21 cellular contexts compared by ENCODE assay signal in genomic region chr11:76269661-76270322, GRCh38.
DNase-seq lines count a peak whose midpoint lies in the region; ATAC-seq and TF ChIP-seq lines count a peak whose summit lies in the region.
"Had no signal": no experiment of that assay in that cellular context is flagged by ENCODE, and none has a peak within 500 bp of the region (broad histone marks: within the 10 kb centered on the region; RNA-seq: fewer than 3 reads in every experiment).

No MANE protein-coding gene starts in this region.

- TF ChIP-seq CTCF in esophagus muscularis mucosa (IDR thresholded peaks at IDR 0.05) = no peak
- no peak for TF ChIP-seq CTCF in right lobe of liver (IDR thresholded peaks at IDR 0.05)
- TF ChIP-seq CTCF in thyroid gland (IDR thresholded peaks at IDR 0.05) = no peak
- TF ChIP-seq CTCF in activated CD8-positive, alpha-beta T cell treated with anti-CD3 and anti-CD28 coated beads for 36 hours (IDR thresholded peaks at IDR 0.05) = no peak
- no peak for TF ChIP-seq CTCF in omental fat pad (IDR thresholded peaks at IDR 0.05)

- H3K27ac ChIP-seq in esophagus muscularis mucosa (replicated peaks in 1 of 4) = peak overlapping the region; percentile 53 to 72 (median 66)
- H3K27ac ChIP-seq in right lobe of liver = peak overlapping the region in 2 of 3 donors; percentile 24 to 69
- peak overlapping the region; percentile 21 to 65 (median 28) for H3K27ac ChIP-seq in thyroid gland
- H3K27ac ChIP-seq: epithelial cell of prostate, KMS-11 had no signal

- 76% methylated on average over 12 of the region's 15 CpGs for WGBS in esophagus muscularis mucosa
- WGBS in right lobe of liver (ENCODE audit: insufficient coverage, low coverage, low lambda C conversion rate, missing lambda C conversion rate) = 53% methylated on average over 8 of the region's 15 CpGs
- WGBS in thyroid gland, 2 donors = 74 to 80% methylated on average over 15 of the region's 15 CpGs

- H3K36me3 Mint-ChIP-seq in activated CD8-positive, alpha-beta T cell treated with anti-CD3 and anti-CD28 coated beads for 36 hours (ENCODE audit: low read depth) = no peaks in the 10 kb centered on the region
- H3K36me3 Mint-ChIP-seq: CD4-positive, alpha-beta memory T cell; T-cell had no signal

- no peak overlapping the region for H3K4me3 Mint-ChIP-seq in activated CD8-positive, alpha-beta T cell treated with anti-CD3 and anti-CD28 coated beads for 36 hours
- H3K4me3 Mint-ChIP-seq: CD4-positive, alpha-beta memory T cell; T-cell had no signal

- H3K9me3 ChIP-seq in esophagus muscularis mucosa (peaks cover 0 to 11% (median 6%) of the 10 kb centered on the region in 4 donors), right lobe of liver (no peaks in the 10 kb centered on the region), thyroid gland (no peaks in the 10 kb centered on the region)

- no peaks in the 10 kb centered on the region for H3K4me1 Mint-ChIP-seq in activated CD8-positive, alpha-beta T cell treated with anti-CD3 and anti-CD28 coated beads for 36 hours (ENCODE audit: low read depth)
- H3K4me1 Mint-ChIP-seq: CD4-positive, alpha-beta memory T cell; T-cell had no signal

- no peaks in the 10 kb centered on the region for H3K36me3 ChIP-seq in esophagus muscularis mucosa
- H3K36me3 ChIP-seq in right lobe of liver = no peaks in the 10 kb centered on the region
- no peaks in the 10 kb centered on the region for H3K36me3 ChIP-seq in thyroid gland

- H3K27me3 ChIP-seq in esophagus muscularis mucosa = no peaks in the 10 kb centered on the region
- H3K27me3 ChIP-seq in right lobe of liver = no peaks in the 10 kb centered on the region
- no peaks in the 10 kb centered on the region for H3K27me3 ChIP-seq in thyroid gland

- TF ChIP-seq POLR2A in esophagus muscularis mucosa (IDR thresholded peaks at IDR 0.05; ENCODE audit: low read depth) (no peak), right lobe of liver (IDR thresholded peaks at IDR 0.05) (no peak), thyroid gland (IDR thresholded peaks at IDR 0.05) (no peak)

- ATAC-seq in right lobe of liver = peak in 1 of 4 donors; percentile 23
- no peak for ATAC-seq in activated CD8-positive, alpha-beta T cell treated with anti-CD3 and anti-CD28 coated beads for 36 hours
- no peak for ATAC-seq in omental fat pad (ENCODE audit: low FRiP score)
- ATAC-seq in HG03342 (IDR thresholded peaks at IDR 0.05; ENCODE audit: unreplicated experiment) = no peak
- ATAC-seq: T-cell had no signal

- no peak overlapping the region for H3K27ac Mint-ChIP-seq in activated CD8-positive, alpha-beta T cell treated with anti-CD3 and anti-CD28 coated beads for 36 hours
- H3K27ac Mint-ChIP-seq: CD4-positive, alpha-beta memory T cell; T-cell had no signal

- peaks cover 2% of the 10 kb centered on the region for H3K27me3 Mint-ChIP-seq in activated CD8-positive, alpha-beta T cell treated with anti-CD3 and anti-CD28 coated beads for 36 hours

- no peak for TF ChIP-seq EP300 in esophagus muscularis mucosa (IDR thresholded peaks at IDR 0.05)

- H3K4me1 ChIP-seq in esophagus muscularis mucosa (peaks cover 13 to 47% (median 43%) of the 10 kb centered on the region in 4 donors), right lobe of liver (peaks cover 0 to 18% (median 8%) of the 10 kb centered on the region in 4 donors), thyroid gland (no peaks in the 10 kb centered on the region)

- peak; percentile 44 for DNase-seq in NCI-H1092 (lab: John Stamatoyannopoulos, UW)
- DNase-seq in esophagus muscularis mucosa (ENCODE audit: extremely low spot score) = no peak
- DNase-seq in right lobe of liver = no peak
- no peak for DNase-seq in thyroid gland
- DNase-seq in activated CD8-positive, alpha-beta T cell treated with anti-CD3 and anti-CD28 coated beads for 36 hours = no peak
- no peak for DNase-seq in omental fat pad (ENCODE audit: low spot score)
- DNase-seq in T-helper 9 cell = no peak
- DNase-seq: activated CD4-positive, alpha-beta T cell treated with anti-CD3 and anti-CD28 coated beads for 1 hour; activated naive CD4-positive, alpha-beta T cell treated with Interleukin-2 at 50 U/mL for 16 hours; activated T-cell treated with anti-CD3 and anti-CD28 coated beads, Interleukin-2, amount 50 U/mL, for 48 hours; CD4-positive, alpha-beta memory T cell; GDM1; islet precursor cell; mammary epithelial cell; NCI-H187 treated with DMSO at 0.1 percent for 48 hours; NCI-H226; SHP77 treated with DMSO at 0.1 percent for 48 hours; T-cell had no signal

- intact Hi-C loops in esophagus muscularis mucosa (cut with DNase I) (no loop called here), right lobe of liver (cut with DNase I) (no loop called here), thyroid gland (cut with DNase I) (no loop called here)
- intact Hi-C loops in activated CD8-positive, alpha-beta T cell treated with anti-CD3 and anti-CD28 coated beads for 36 hours (cut with micrococcal nuclease) = no loop called here

- no peaks in the 10 kb centered on the region for H3K9me3 Mint-ChIP-seq in activated CD8-positive, alpha-beta T cell treated with anti-CD3 and anti-CD28 coated beads for 36 hours
- H3K9me3 Mint-ChIP-seq: CD4-positive, alpha-beta memory T cell; T-cell had no signal

- CTCF ChIA-PET in activated CD8-positive, alpha-beta T cell treated with anti-CD3 and anti-CD28 coated beads for 36 hours (lab: Charles Lee) = interaction anchor here (1.8 kb wide), 1 partner anchor 63 kb away, joined by 8 read pairs; no protein-coding TSS in a partner anchor

- POLR2A ChIA-PET in activated CD8-positive, alpha-beta T cell treated with anti-CD3 and anti-CD28 coated beads for 36 hours (lab: Charles Lee) = no interaction called here

- H3K4me3 ChIP-seq in esophagus muscularis mucosa (no peak overlapping the region), right lobe of liver (no peak overlapping the region), thyroid gland (replicated peaks in 1 of 3) (no peak overlapping the region)
